In genomic region chr3:72008226-72008996, GRCh38 we compare ENCODE assay signal across 14 cellular contexts.
A peak's percentile ranks its signal among the peaks of the same experiment; 100 is the strongest.
DNase-seq lines count a peak whose midpoint lies in the region; ATAC-seq, FAIRE-seq and TF ChIP-seq lines count a peak whose summit lies in the region.
"Had no signal": no experiment of that assay in that cellular context is flagged by ENCODE, and none has a peak within 500 bp of the region (broad histone marks: within the 10 kb centered on the region; RNA-seq: fewer than 3 reads in every experiment).

No MANE protein-coding gene starts in this region.

- ATAC-seq in K562: peak; percentile 63
- peak; percentile 35 for ATAC-seq in lung (ENCODE audit: insufficient read depth, low FRiP score)
- no peak for ATAC-seq in HG02678 (IDR thresholded peaks at IDR 0.05; ENCODE audit: unreplicated experiment)
- no peak for ATAC-seq in HG03039 (IDR thresholded peaks at IDR 0.05; ENCODE audit: unreplicated experiment)

- peak; percentile 62 for FAIRE-seq in K562 (lab: Jason Lieb, UNC)

- no peaks in the 10 kb centered on the region for H3K36me3 ChIP-seq in K562 (ENCODE audit: control insufficient read depth, insufficient read depth, low read length)
- H3K36me3 ChIP-seq in lung (ENCODE audit: control insufficient read depth in 2 of 2, insufficient read depth in 2 of 2, low read length in 2 of 2): no peaks in the 10 kb centered on the region

- no peaks in the 10 kb centered on the region for H3K27me3 ChIP-seq in K562 (ENCODE audit: control insufficient read depth in 2 of 2, insufficient read depth in 2 of 2, low read length in 2 of 2)
- H3K27me3 ChIP-seq in lung (ENCODE audit: control insufficient read depth, insufficient read depth): no peaks in the 10 kb centered on the region

- H3K4me1 ChIP-seq in K562 (replicated peaks in 1 of 2; ENCODE audit: control insufficient read depth in 2 of 2, insufficient read depth in 2 of 2, low read length in 2 of 2) (peaks cover 0 to 35% of the 10 kb centered on the region in 2 experiments; a peak in 4 of 5 replicates), lung (ENCODE audit: control insufficient read depth in 2 of 2, insufficient read depth in 2 of 2, low read length in 2 of 2) (no peaks in the 10 kb centered on the region)

- BruUV-seq in K562 (replicated peaks; lab: Mats Ljungman, UMichigan): no TSS peak

- H3K4me3 ChIP-seq in K562: no peak overlapping the region
- H3K4me3 ChIP-seq in lung: no peak overlapping the region

- WGBS in K562 (ENCODE audit: insufficient coverage, low coverage, missing lambda C conversion rate): 54% methylated on average over 5 of the region's 5 CpGs
- 66 to 77% methylated on average over 5 of the region's 5 CpGs for WGBS in lung, 2 donors

- H2AFZ ChIP-seq in K562 (ENCODE audit: low read depth, low read length): 0 out of 2 replicates have a peak overlapping the region, but pooled peaks have one; percentile 4

- H3K36me3 Mint-ChIP-seq in CD14-positive monocyte: peaks cover 0 to 9% of the 10 kb centered on the region in 2 donors
- H3K36me3 Mint-ChIP-seq: type B pancreatic cell had no signal

- no peaks in the 10 kb centered on the region for H4K20me1 ChIP-seq in K562 (replicated peaks; ENCODE audit: control insufficient read depth, insufficient read depth, low read length)

- in situ Hi-C loops in K562 (cut with MboI): no loop called here

- intact Hi-C loops in CD14-positive monocyte (cut with micrococcal nuclease): no loop called here
- intact Hi-C loops in K562 (cut with micrococcal nuclease): loop anchor here (10.0 kb wide), 1 partner anchor 76 kb away; no protein-coding TSS in a partner anchor

- peaks cover 0 to 4% (median 2%) of the 10 kb centered on the region in 7 donors for H3K9me3 Mint-ChIP-seq in CD14-positive monocyte
- H3K9me3 Mint-ChIP-seq: activated T-cell treated with anti-CD3 and anti-CD28 coated beads, Interleukin-2, amount 50 U/mL, for 72 hours; type B pancreatic cell had no signal

- H3K9ac ChIP-seq in K562 (ENCODE audit: insufficient read depth in 1 of 2, low read depth in 2 of 2, low read length in 2 of 2): no peak overlapping the region

- H3K4me3 Mint-ChIP-seq in CD14-positive monocyte: peak overlapping the region; percentile 34 to 48
- H3K4me3 Mint-ChIP-seq: activated T-cell treated with anti-CD3 and anti-CD28 coated beads, Interleukin-2, amount 50 U/mL, for 72 hours; type B pancreatic cell had no signal

- CTCF ChIA-PET in K562 (lab: Yijun Ruan, JAX; ENCODE audit: low intra/inter-chr PET ratio): no interaction called here

- H3K27ac ChIP-seq in K562 (ENCODE audit: extremely low read depth, low read depth, low read length) (no peak overlapping the region), lung (ENCODE audit: low read depth in 1 of 2, low read length in 1 of 2) (no peak overlapping the region)

- no peak for TF ChIP-seq POLR2A in K562 (conservative IDR thresholded peaks at IDR 0.05)

- 0 out of 2 replicates have a peak, but pooled peaks have one; percentile 23 for TF ChIP-seq EP300 in K562 (IDR thresholded peaks at IDR 0.05; ENCODE audit: low read length)

- H3K79me2 ChIP-seq in K562 (ENCODE audit: control insufficient read depth, insufficient read depth, low read length): no peaks in the 10 kb centered on the region

- H3K9me3 ChIP-seq in K562 (replicated peaks; ENCODE audit: control insufficient read depth, insufficient read depth, low read depth, low read length): no peaks in the 10 kb centered on the region
- H3K9me3 ChIP-seq in lung (ENCODE audit: control insufficient read depth in 2 of 2, insufficient read depth in 1 of 2, low read length in 1 of 2): no peaks in the 10 kb centered on the region

- peak overlapping the region; percentile 85 to 96 (median 92) for H3K27ac Mint-ChIP-seq in CD14-positive monocyte
- H3K27ac Mint-ChIP-seq: activated T-cell treated with anti-CD3 and anti-CD28 coated beads, Interleukin-2, amount 50 U/mL, for 72 hours; type B pancreatic cell had no signal

- H3K27me3 Mint-ChIP-seq in CD14-positive monocyte (ENCODE audit: low read depth in 3 of 3): peaks cover 0 to 6% (median 4%) of the 10 kb centered on the region in 3 donors

- TF ChIP-seq CTCF in CD14-positive monocyte (IDR thresholded peaks at IDR 0.05) (no peak), K562 (IDR thresholded peaks at IDR 0.05 in 2 of 3, conservative IDR thresholded peaks at IDR 0.05 in 1 of 3; ENCODE audit: insufficient read depth in 2 of 3, low read depth in 1 of 3, low read length in 3 of 3) (no peak), lung (IDR thresholded peaks at IDR 0.05; ENCODE audit: control extremely low read depth, extremely low read depth) (no peak)

- no peaks in the 10 kb centered on the region for H3K9me1 ChIP-seq in K562 (ENCODE audit: control insufficient read depth, insufficient read depth, low read length)

- peaks cover 36% of the 10 kb centered on the region for H3K4me1 Mint-ChIP-seq in CD14-positive monocyte

- TF ChIP-seq RAD21 in K562 (CRISPR knock-in tag; conservative IDR thresholded peaks at IDR 0.05 in 1 of 2, IDR thresholded peaks at IDR 0.05 in 1 of 2): no peak

- POLR2A ChIA-PET in K562 (lab: Yijun Ruan, JAX): interaction anchor here (0.6 to 0.9 kb wide), 4 partner anchors 8 to 170 kb away, joined by 3 read pairs; no protein-coding TSS in a partner anchor

- DNase-seq in CD14-positive monocyte (ENCODE audit: low spot score) (peak; percentile 89), M059J (ENCODE audit: low read depth) (peak; percentile 40), K562 (ENCODE audit: extremely low read depth in 1 of 4, low spot score in 3 of 4) (peak in 2 of 4 experiments; percentile 14 to 39), lung (ENCODE audit: low spot score) (no peak), cerebellum (ENCODE audit: low spot score) (no peak)
- DNase-seq in effector CD8-positive, alpha-beta T cell (lab: John Stamatoyannopoulos, UW): no peak
- DNase-seq: activated CD4-positive, CD25-positive, alpha-beta regulatory T cell treated with anti-CD3 and anti-CD28 coated beads, Interleukin-2, amount 50 U/mL, for 72 hours; activated T-cell treated with anti-CD3 and anti-CD28 coated beads, Interleukin-2, amount 50 U/mL, for 72 hours; amniotic stem cell; NCI-H2171; stimulated activated CD4-positive, alpha-beta T cell treated with anti-CD3 and anti-CD28 coated beads, Interleukin-2, amount 100 ng/mL, for 48 hours had no signal

- H3K4me2 ChIP-seq in K562 (ENCODE audit: insufficient read depth, low read length): no peak overlapping the region

TF ChIP-seq in K562, 482 proteins besides CTCF, POLR2A, EP300 and RAD21 (continues in another document):
- TF ChIP-seq NCOA2 (IDR thresholded peaks at IDR 0.05; ENCODE audit: partially characterized antibody in 2 of 2) (no peak), XRCC5 (IDR thresholded peaks at IDR 0.05; ENCODE audit: low read depth, low read length) (no peak), GATAD2B (IDR thresholded peaks at IDR 0.05; ENCODE audit: borderline replicate concordance) (no peak), NR3C1 (CRISPR knock-in tag; IDR thresholded peaks at IDR 0.05) (no peak), STAT5B (CRISPR knock-in tag; IDR thresholded peaks at IDR 0.05) (no peak), PML (IDR thresholded peaks at IDR 0.05; ENCODE audit: low read length) (no peak), DNMT1 (IDR thresholded peaks at IDR 0.05) (no peak), TARDBP (IDR thresholded peaks at IDR 0.05) (no peak), NFE2L1 (tag; IDR thresholded peaks at IDR 0.05; ENCODE audit: borderline replicate concordance, low read depth) (no peak), FUS (optimal IDR thresholded peaks at IDR 0.05; ENCODE audit: low read depth, low read length) (no peak), NKRF (IDR thresholded peaks at IDR 0.05; ENCODE audit: borderline replicate concordance) (no peak), ZNF239 (CRISPR knock-in tag; IDR thresholded peaks at IDR 0.05) (no peak), TEAD1 (CRISPR knock-in tag; IDR thresholded peaks at IDR 0.05) (peak in 1 of 2 experiments; percentile 52; a peak in 1 of 4 replicates), DACH1 (IDR thresholded peaks at IDR 0.05; ENCODE audit: partially characterized antibody) (no peak), ZNF444 (CRISPR knock-in tag; IDR thresholded peaks at IDR 0.05) (no peak), TAL1 (IDR thresholded peaks at IDR 0.05) (no peak), NCOA4 (IDR thresholded peaks at IDR 0.05; ENCODE audit: partially characterized antibody) (no peak), ATF7 (IDR thresholded peaks at IDR 0.05) (peak; percentile 29; the same call in 1 of the 2 replicates), PREB (CRISPR knock-in tag; IDR thresholded peaks at IDR 0.05) (no peak), DPF2 (IDR thresholded peaks at IDR 0.05) (peak; percentile 36; the same call in 1 of the 2 replicates), PHTF2 (CRISPR knock-in tag; IDR thresholded peaks at IDR 0.05) (no peak)
- TF ChIP-seq, protein P1, sequence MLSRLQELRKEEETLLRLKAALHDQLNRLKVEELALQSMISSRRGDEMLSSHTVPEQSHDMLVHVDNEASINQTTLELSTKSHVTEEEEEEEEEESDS (CRISPR knock-in tag; IDR thresholded peaks at IDR 0.05): no peak

Comparison
In these comparisons a context has a peak if more than half of its experiments do, and no peak if none do; other contexts are left out.
1. DNase-seq: peak in CD14-positive monocyte (single experiment) and M059J (single experiment); none in lung (single experiment), effector CD8-positive, alpha-beta T cell (single experiment) and cerebellum (single experiment).
2. ATAC-seq: peak in K562 (single experiment) and lung (single experiment); none in HG02678 (single experiment) and HG03039 (single experiment).